ENCODE assay signal across 15 cellular contexts in genomic region chr3:193030276-193030675, GRCh38.
DNase-seq lines count a peak whose midpoint lies in the region; ATAC-seq, FAIRE-seq and TF ChIP-seq lines count a peak whose summit lies in the region.
"Had no signal": no experiment of that assay in that cellular context is flagged by ENCODE, and none has a peak within 500 bp of the region (broad histone marks: within the 10 kb centered on the region; RNA-seq: fewer than 3 reads in every experiment).

No MANE protein-coding gene starts in this region.

- H3K27me3 ChIP-seq in A673 (replicated peaks; ENCODE audit: insufficient read depth, low read depth, low read length, poor library complexity) (no peaks in the 10 kb centered on the region), bronchial epithelial cell (ENCODE audit: control insufficient read depth, insufficient read depth, low read length) (no peaks in the 10 kb centered on the region)
- H3K27me3 ChIP-seq: upper lobe of left lung had no signal

- peak; percentile 54 for DNase-seq in A673 (ENCODE audit: low spot score)
- DNase-seq in H4 (ENCODE audit: low spot score) = peak; percentile 45
- DNase-seq in NCI-H345 (lab: John Stamatoyannopoulos, UW) = peak; percentile 9
- DNase-seq in bronchial epithelial cell (ENCODE audit: low read depth) = peak; percentile 29
- DNase-seq in T-helper 1 cell = no peak
- no peak for DNase-seq in Ammon's horn (ENCODE audit: low spot score)
- no peak for DNase-seq in cerebellar cortex (ENCODE audit: low spot score)
- DNase-seq: activated T-cell treated with anti-CD3 and anti-CD28 coated beads, Interleukin-2, amount 50 U/mL, for 48 hours; effector CD4-positive, alpha-beta T cell; GOT3; naive B cell; psoas muscle; stimulated activated CD8-positive, alpha-beta memory T cell treated with anti-CD3 and anti-CD28 coated beads, Interleukin-4, amount 100 ng/mL, for 48 hours; upper lobe of left lung had no signal

- H3K4me1 ChIP-seq in A673 (ENCODE audit: insufficient read depth, low read length, poor library complexity, severe bottlenecking) = no peaks in the 10 kb centered on the region
- H3K4me1 ChIP-seq: psoas muscle had no signal

- no peaks in the 10 kb centered on the region for H3K36me3 ChIP-seq in A673 (ENCODE audit: insufficient read depth, low read length, poor library complexity, severe bottlenecking)
- no peaks in the 10 kb centered on the region for H3K36me3 ChIP-seq in bronchial epithelial cell (ENCODE audit: control insufficient read depth, insufficient read depth, low read length)
- H3K36me3 ChIP-seq: upper lobe of left lung had no signal

- ATAC-seq in HG02571 (IDR thresholded peaks at IDR 0.05; ENCODE audit: unreplicated experiment) = no peak
- ATAC-seq: psoas muscle had no signal

- FAIRE-seq in bronchial epithelial cell (lab: Jason Lieb, UNC) = no peak

- POLR2A ChIA-PET in A673 (lab: Charles Lee; ENCODE audit: low non-redundant PET) = no interaction called here

- CTCF ChIA-PET in A673 (lab: Charles Lee) = no interaction called here

- no peak overlapping the region for H3K27ac ChIP-seq in A673 (ENCODE audit: low read depth, low read length, poor library complexity, severe bottlenecking)
- H3K27ac ChIP-seq: psoas muscle, upper lobe of left lung had no signal

- intact Hi-C loops in A673 (cut with micrococcal nuclease; ENCODE audit: unreplicated experiment) = no loop called here

- TF ChIP-seq CTCF in A673 (conservative IDR thresholded peaks at IDR 0.05; ENCODE audit: low read depth, low read length) = no peak
- no peak for TF ChIP-seq CTCF in bronchial epithelial cell (IDR thresholded peaks at IDR 0.05; ENCODE audit: insufficient read depth, low read length, severe bottlenecking)

- H3K4me3 ChIP-seq in A673 (ENCODE audit: low read depth, low read length, poor library complexity, severe bottlenecking) (no peak overlapping the region), bronchial epithelial cell (ENCODE audit: low read depth, low read length) (no peak overlapping the region)
- H3K4me3 ChIP-seq: psoas muscle, upper lobe of left lung had no signal

- no TSS peak for BruUV-seq in A673 (replicated peaks; lab: Mats Ljungman, UMichigan)

- H3K9me3 ChIP-seq in A673 (ENCODE audit: low read depth, low read length, poor library complexity, severe bottlenecking) = no peaks in the 10 kb centered on the region
- H3K9me3 ChIP-seq: psoas muscle, upper lobe of left lung had no signal

Comparison
In these comparisons a context has a peak if more than half of its experiments do, and no peak if none do; other contexts are left out.
1. DNase-seq: peak in A673 (single experiment), H4 (single experiment), NCI-H345 (single experiment) and bronchial epithelial cell (single experiment); none in T-helper 1 cell (0 of 5), Ammon's horn (single experiment) and cerebellar cortex (single experiment).